In the genomic region with DNA sequence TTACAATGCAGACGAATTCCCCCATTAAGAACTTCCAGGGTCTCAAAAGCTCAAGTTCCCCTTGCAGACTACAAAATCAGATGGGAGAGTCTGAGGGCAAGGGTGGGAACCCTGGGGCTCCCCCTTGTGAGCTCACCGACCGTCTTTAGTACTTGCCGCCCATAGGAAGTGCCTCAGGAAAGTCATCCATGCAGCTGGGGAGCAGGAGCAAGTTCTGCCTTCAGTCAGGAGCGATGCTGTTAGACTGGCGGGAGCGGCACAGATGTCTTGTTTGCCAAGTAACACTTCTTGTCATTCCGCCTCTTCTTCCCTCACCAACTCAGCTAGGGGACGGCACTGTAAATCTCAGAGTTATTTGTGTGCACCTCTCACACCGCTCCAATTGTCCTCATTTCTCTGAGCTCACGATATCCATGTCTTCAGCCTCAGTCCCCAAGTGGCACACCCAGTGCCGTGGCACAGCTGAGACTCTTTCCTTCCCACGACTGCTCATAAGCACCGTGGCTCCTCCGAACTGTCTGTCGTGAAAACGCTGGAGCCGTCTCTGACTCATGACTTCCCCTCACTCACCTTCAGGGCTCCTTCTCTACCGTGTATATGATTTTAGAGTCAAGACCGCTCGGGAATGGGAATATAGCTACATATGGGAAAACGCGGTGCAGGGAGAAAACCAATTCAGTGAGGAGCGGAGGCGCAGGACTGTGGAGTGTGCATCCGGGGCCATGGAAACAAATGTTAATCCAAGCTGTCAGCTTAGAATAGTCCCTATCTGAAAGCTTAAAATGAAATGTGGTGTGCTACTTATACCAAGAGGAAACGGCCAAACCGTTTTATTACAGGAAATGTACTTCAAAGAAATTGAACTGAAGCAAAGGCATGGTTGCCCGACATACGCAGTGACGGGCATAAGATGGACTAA, we compare ENCODE assay signal across 8 cellular contexts. TPM values are rescaled to one million over a fixed set of nuclear protein-coding genes. Genes with fewer than 3 reads are reported as not detected.
DNase-seq lines count a peak whose midpoint lies in the region; ATAC-seq, FAIRE-seq and TF ChIP-seq lines count a peak whose summit lies in the region.

No MANE protein-coding gene starts in this region.

- H3K18ac ChIP-seq in mesendoderm (ENCODE audit: low read length) = no peak overlapping the region

- no peak overlapping the region for H3K4me3 Mint-ChIP-seq in neural crest cell

- DNase-seq in GM12891 (ENCODE audit: insufficient read length, low spot score) = no peak
- peak; percentile 61 for DNase-seq in activated T-cell treated with anti-CD3 and anti-CD28 coated beads for 4 hours
- DNase-seq in neural crest cell (ENCODE audit: low read depth, low spot score) = no peak
- DNase-seq in D341Med (ENCODE audit: low spot score) = no peak
- no peak for DNase-seq in GM20000 (ENCODE audit: low spot score)
- DNase-seq in mesendoderm = no peak
- no peak for DNase-seq in SIG-M5 treated with dmso at 0.1 percent for 504 hours (lab: John Stamatoyannopoulos, UW; ENCODE audit: unreplicated experiment)

- no peak overlapping the region for H4K5ac ChIP-seq in mesendoderm (ENCODE audit: low read length)

- H3K4me2 ChIP-seq in mesendoderm (ENCODE audit: low read length) = no peak overlapping the region

- H3K79me2 ChIP-seq in mesendoderm (ENCODE audit: control insufficient read depth, insufficient read depth, low read length) = no peaks in the 10 kb centered on the region

- H3K79me1 ChIP-seq in mesendoderm (ENCODE audit: low read length) = no peaks in the 10 kb centered on the region

- H3K27me3 Mint-ChIP-seq in neural crest cell (ENCODE audit: low read depth) = no peaks in the 10 kb centered on the region

- no peaks in the 10 kb centered on the region for H3K27me3 ChIP-seq in mesendoderm (ENCODE audit: insufficient read depth, low read length, poor library complexity)

- no peak overlapping the region for H3K27ac ChIP-seq in mesendoderm (ENCODE audit: low read depth, low read length)

- H3K36me3 Mint-ChIP-seq in neural crest cell (ENCODE audit: low read depth) = peaks cover 27% of the 10 kb centered on the region

- no peak overlapping the region for H2BK5ac ChIP-seq in mesendoderm (ENCODE audit: low read length)

- H2BK15ac ChIP-seq in mesendoderm (replicated peaks; ENCODE audit: low read depth) = no peak overlapping the region

- no peak overlapping the region for H3K4me3 ChIP-seq in mesendoderm (ENCODE audit: low read length)

- ATAC-seq in HG03432 (IDR thresholded peaks at IDR 0.05; ENCODE audit: unreplicated experiment) = peak; percentile 64

- no peak overlapping the region for H3K9ac ChIP-seq in mesendoderm (ENCODE audit: low read length)

- no peak overlapping the region for H2BK120ac ChIP-seq in mesendoderm (ENCODE audit: low read depth, low read length)

- H3K23ac ChIP-seq in mesendoderm (ENCODE audit: low read length) = no peak overlapping the region

- peak overlapping the region; percentile 5 for H3K27ac Mint-ChIP-seq in neural crest cell (ENCODE audit: unreplicated experiment)

- peaks cover 30% of the 10 kb centered on the region for H3K4me1 Mint-ChIP-seq in neural crest cell

- no peak overlapping the region for H3K56ac ChIP-seq in mesendoderm (ENCODE audit: low read length)

- H2AK5ac ChIP-seq in mesendoderm (ENCODE audit: low read length) = no peak overlapping the region

- H4K8ac ChIP-seq in mesendoderm (ENCODE audit: low read depth, low read length) = no peak overlapping the region

- no peaks in the 10 kb centered on the region for H3K36me3 ChIP-seq in mesendoderm (ENCODE audit: control insufficient read depth, insufficient read depth, low read length)

- TF ChIP-seq CTCF in neural crest cell (conservative IDR thresholded peaks at IDR 0.05) = no peak
- no peak for TF ChIP-seq CTCF in GM20000 (IDR thresholded peaks at IDR 0.05; ENCODE audit: extremely low read depth, missing control alignments)

- peaks cover 4% of the 10 kb centered on the region for H3K4me1 ChIP-seq in mesendoderm (ENCODE audit: control insufficient read depth, low read depth, low read length)

- peaks cover 8% of the 10 kb centered on the region for H3K9me3 Mint-ChIP-seq in neural crest cell

- TF ChIP-seq POLR2A in GM12891 (IDR thresholded peaks at IDR 0.05; ENCODE audit: low read depth, low read length) = no peak

- no CpG with 5 or more reads among the region's 31 CpGs for WGBS in mesendoderm (ENCODE audit: extremely low coverage, insufficient coverage, low lambda C conversion rate)

- FAIRE-seq in GM12891 (lab: Jason Lieb, UNC) = peak; percentile 71

- no peak overlapping the region for H3K4ac ChIP-seq in mesendoderm (ENCODE audit: low read depth, low read length)

TF ChIP-seq in GM12891, 5 proteins besides CTCF, POLR2A, EP300 and RAD21:
- TF ChIP-seq POU2F2 (IDR thresholded peaks at IDR 0.05; ENCODE audit: low read depth, low read length) (no peak), POLR2AphosphoS5 (IDR thresholded peaks at IDR 0.05; ENCODE audit: low read depth, low read length) (no peak), PAX5 (IDR thresholded peaks at IDR 0.05; ENCODE audit: insufficient read depth, low read length, severe bottlenecking) (no peak), SPI1 (IDR thresholded peaks at IDR 0.05; ENCODE audit: low read depth, low read length) (no peak), TAF1 (IDR thresholded peaks at IDR 0.05; ENCODE audit: low read depth, low read length) (no peak)

RNA-seq across cellular contexts. Expression of gene UXS1, which starts 34.0 kb away (rescaled TPM):
- polyA plus RNA-seq in GM12891 (2012; ENCODE audit: low read depth, missing spikeins) = 13.3 TPM
- 50.2 and 55.4 TPM in 2 replicates for total RNA-seq in neural crest cell
- polyA plus RNA-seq in mesendoderm (2013, experiment 1 of 2) = 37.8 TPM
- polyA plus RNA-seq in mesendoderm (2013, experiment 2 of 2) = 39.0 TPM
